In genomic region chr2:134694411-134694810, GRCh38 we compare ENCODE assay signal across 37 cellular contexts. TPM values are rescaled to one million over a fixed set of nuclear protein-coding genes. Genes with fewer than 3 reads are reported as not detected.
"Had no signal": no experiment of that assay in that cellular context is flagged by ENCODE, and none has a peak within 500 bp of the region (broad histone marks: within the 10 kb centered on the region; RNA-seq: fewer than 3 reads in every experiment).

No MANE protein-coding gene starts in this region.

- DNase-seq: activated effector memory CD4-positive, alpha-beta T cell treated with anti-CD3 and anti-CD28 coated beads, Interleukin-2, amount 50 U/mL, for 16 hours; activated effector memory CD4-positive, alpha-beta T cell treated with Interleukin-2 at 50 U/mL for 16 hours; activated gamma-delta T cell; activated gamma-delta T cell treated with Interleukin-2 at 50 U/mL for 16 hours; activated naive CD4-positive, alpha-beta T cell; activated naive CD4-positive, alpha-beta T cell treated with anti-CD3 and anti-CD28 coated beads for 36 hours; activated naive CD4-positive, alpha-beta T cell treated with anti-CD3 and anti-CD28 coated beads, Interleukin-2, amount 10 ng/mL, durations not matched to agents 7 days and 5 days; activated naive CD4-positive, alpha-beta T cell treated with anti-CD3 and anti-CD28 coated beads, Interleukin-2, amount 50 U/mL, for 16 hours; activated naive CD4-positive, alpha-beta T cell treated with Interleukin-2 at 50 U/mL for 16 hours; activated naive CD8-positive, alpha-beta T cell treated with anti-CD3 and anti-CD28 coated beads for 36 hours; activated naive CD8-positive, alpha-beta T cell treated with anti-CD3 and anti-CD28 coated beads, Interleukin-2, amount 10 ng/mL, durations not matched to agents 7 days and 5 days; activated naive CD8-positive, alpha-beta T cell treated with anti-CD3 and anti-CD28 coated beads, Interleukin-2, amount 50 U/mL, for 24 hours; activated T-cell treated with anti-CD3 and anti-CD28 coated beads, Interleukin-2, amount 50 U/mL, for 24 hours; activated T-cell treated with anti-CD3 and anti-CD28 coated beads, Interleukin-2, amount 50 U/mL, for 4 hours; activated T-cell treated with anti-CD3 and anti-CD28 coated beads, Interleukin-2, amount 50 U/mL, for 48 hours; activated T-cell treated with anti-CD3 and anti-CD28 coated beads, Interleukin-2, amount 50 U/mL, for 72 hours; adrenal gland; amniotic stem cell; amygdala; anterior cingulate cortex; aorta; body of pancreas; brain microvascular endothelial cell; caudate nucleus; central memory CD4-positive, alpha-beta T cell; cerebellar nuclear complex had no signal

- H3K4me1 Mint-ChIP-seq: activated naive CD4-positive, alpha-beta T cell treated with anti-CD3 and anti-CD28 coated beads, Interleukin-2, amount 10 ng/mL, durations not matched to agents 7 days and 5 days; activated naive CD4-positive, alpha-beta T cell treated with anti-CD3 and anti-CD28 coated beads, Interleukin-2, amount 50 U/mL, for 24 hours; activated naive CD8-positive, alpha-beta T cell treated with anti-CD3 and anti-CD28 coated beads for 36 hours; activated naive CD8-positive, alpha-beta T cell treated with anti-CD3 and anti-CD28 coated beads, Interleukin-2, amount 10 ng/mL, durations not matched to agents 7 days and 5 days; activated naive CD8-positive, alpha-beta T cell treated with anti-CD3 and anti-CD28 coated beads, Interleukin-2, amount 50 U/mL, for 24 hours; activated T-helper 17 cell treated with anti-CD3 and anti-CD28 coated beads, Interleukin-2, amount 50 U/mL, for 72 hours; brain; central memory CD8-positive, alpha-beta T cell had no signal

- H3K27ac Mint-ChIP-seq: activated naive CD4-positive, alpha-beta T cell treated with anti-CD3 and anti-CD28 coated beads for 36 hours; activated naive CD4-positive, alpha-beta T cell treated with anti-CD3 and anti-CD28 coated beads, Interleukin-2, amount 10 ng/mL, durations not matched to agents 7 days and 5 days; activated naive CD4-positive, alpha-beta T cell treated with anti-CD3 and anti-CD28 coated beads, Interleukin-2, amount 50 U/mL, for 24 hours; activated naive CD4-positive, alpha-beta T cell treated with anti-CD3 and anti-CD28 coated beads, Interleukin-2, amount 50 U/mL, for 72 hours; activated naive CD8-positive, alpha-beta T cell; activated naive CD8-positive, alpha-beta T cell treated with anti-CD3 and anti-CD28 coated beads for 36 hours; activated naive CD8-positive, alpha-beta T cell treated with anti-CD3 and anti-CD28 coated beads, Interleukin-2, amount 10 ng/mL, durations not matched to agents 7 days and 5 days; activated naive CD8-positive, alpha-beta T cell treated with anti-CD3 and anti-CD28 coated beads, Interleukin-2, amount 50 U/mL, for 24 hours; activated T-cell treated with anti-CD3 and anti-CD28 coated beads, Interleukin-2, amount 50 U/mL, for 24 hours; activated T-cell treated with anti-CD3 and anti-CD28 coated beads, Interleukin-2, amount 50 U/mL, for 72 hours; activated T-helper 1 cell treated with anti-CD3 and anti-CD28 coated beads, Interleukin-12 subunit alpha, Interleukin-12 subunit beta, Interleukin-2, Interleukin-4 antibody, amounts not matched to agents 30 ng/mL and 10 ng/mL and 1 ng/mL, durations not matched to agents 14 hours and 24 hours and 36 hours; activated T-helper 17 cell treated with anti-CD3 and anti-CD28 coated beads, Interleukin-2, amount 50 U/mL, for 72 hours; activated T-helper 2 cell treated with anti-CD3 and anti-CD28 coated beads, Interferon-gamma antibody, Interleukin-2, Interleukin-4, amounts not matched to agents 10 μg/mL and 5 μg/mL and 100 μg/mL, durations not matched to agents 14 hours and 24 hours and 36 hours; brain had no signal

- ATAC-seq: activated naive CD4-positive, alpha-beta T cell treated with anti-CD3 and anti-CD28 coated beads, Interleukin-2, amount 50 U/mL, for 72 hours; activated naive CD8-positive, alpha-beta T cell treated with anti-CD3 and anti-CD28 coated beads, Interleukin-2, amount 50 U/mL, for 24 hours; activated T-cell treated with anti-CD3 and anti-CD28 coated beads, Interleukin-2, amount 50 U/mL, for 4 hours; activated T-cell treated with anti-CD3 and anti-CD28 coated beads, Interleukin-2, amount 50 U/mL, for 72 hours; activated T-helper 17 cell treated with anti-CD3 and anti-CD28 coated beads, Interleukin-2, amount 50 U/mL, for 72 hours; body of pancreas had no signal

- H3K9me3 ChIP-seq: adrenal gland, ascending aorta, body of pancreas, breast epithelium had no signal

- H3K36me3 Mint-ChIP-seq: activated naive CD4-positive, alpha-beta T cell treated with anti-CD3 and anti-CD28 coated beads, Interleukin-2, amount 10 ng/mL, durations not matched to agents 7 days and 5 days; activated naive CD4-positive, alpha-beta T cell treated with anti-CD3 and anti-CD28 coated beads, Interleukin-2, amount 50 U/mL, for 24 hours; activated naive CD4-positive, alpha-beta T cell treated with anti-CD3 and anti-CD28 coated beads, Interleukin-2, amount 50 U/mL, for 72 hours; activated naive CD8-positive, alpha-beta T cell; activated naive CD8-positive, alpha-beta T cell treated with anti-CD3 and anti-CD28 coated beads for 36 hours; activated naive CD8-positive, alpha-beta T cell treated with anti-CD3 and anti-CD28 coated beads, Interleukin-2, amount 10 ng/mL, durations not matched to agents 7 days and 5 days; brain had no signal

- H3K4me3 Mint-ChIP-seq: activated naive CD4-positive, alpha-beta T cell treated with anti-CD3 and anti-CD28 coated beads for 36 hours; activated naive CD4-positive, alpha-beta T cell treated with anti-CD3 and anti-CD28 coated beads, Interleukin-2, amount 10 ng/mL, durations not matched to agents 7 days and 5 days; activated naive CD4-positive, alpha-beta T cell treated with anti-CD3 and anti-CD28 coated beads, Interleukin-2, amount 50 U/mL, for 24 hours; activated naive CD8-positive, alpha-beta T cell; activated naive CD8-positive, alpha-beta T cell treated with anti-CD3 and anti-CD28 coated beads for 36 hours; activated naive CD8-positive, alpha-beta T cell treated with anti-CD3 and anti-CD28 coated beads, Interleukin-2, amount 10 ng/mL, durations not matched to agents 7 days and 5 days; activated naive CD8-positive, alpha-beta T cell treated with anti-CD3 and anti-CD28 coated beads, Interleukin-2, amount 50 U/mL, for 24 hours; activated T-cell treated with anti-CD3 and anti-CD28 coated beads, Interleukin-2, amount 50 U/mL, for 24 hours; activated T-cell treated with anti-CD3 and anti-CD28 coated beads, Interleukin-2, amount 50 U/mL, for 4 hours; activated T-cell treated with anti-CD3 and anti-CD28 coated beads, Interleukin-2, amount 50 U/mL, for 72 hours; activated T-helper 1 cell treated with anti-CD3 and anti-CD28 coated beads, Interleukin-12 subunit alpha, Interleukin-12 subunit beta, Interleukin-2, Interleukin-4 antibody, amounts not matched to agents 30 ng/mL and 10 ng/mL and 1 ng/mL, durations not matched to agents 14 hours and 24 hours and 36 hours; activated T-helper 17 cell treated with anti-CD3 and anti-CD28 coated beads, Interleukin-2, amount 50 U/mL, for 72 hours; brain; central memory CD8-positive, alpha-beta T cell had no signal

RNA-seq across cellular contexts. Expression of gene TMEM163, which starts 24.4 kb away (rescaled TPM):
- total RNA-seq: activated naive CD4-positive, alpha-beta T cell treated with anti-CD3 and anti-CD28 coated beads for 36 hours; activated naive CD8-positive, alpha-beta T cell treated with anti-CD3 and anti-CD28 coated beads for 36 hours; ascending aorta; bronchial epithelial cell had no signal
